Comparison of ENCODE assay signal across 8 cellular contexts in the genomic region with DNA sequence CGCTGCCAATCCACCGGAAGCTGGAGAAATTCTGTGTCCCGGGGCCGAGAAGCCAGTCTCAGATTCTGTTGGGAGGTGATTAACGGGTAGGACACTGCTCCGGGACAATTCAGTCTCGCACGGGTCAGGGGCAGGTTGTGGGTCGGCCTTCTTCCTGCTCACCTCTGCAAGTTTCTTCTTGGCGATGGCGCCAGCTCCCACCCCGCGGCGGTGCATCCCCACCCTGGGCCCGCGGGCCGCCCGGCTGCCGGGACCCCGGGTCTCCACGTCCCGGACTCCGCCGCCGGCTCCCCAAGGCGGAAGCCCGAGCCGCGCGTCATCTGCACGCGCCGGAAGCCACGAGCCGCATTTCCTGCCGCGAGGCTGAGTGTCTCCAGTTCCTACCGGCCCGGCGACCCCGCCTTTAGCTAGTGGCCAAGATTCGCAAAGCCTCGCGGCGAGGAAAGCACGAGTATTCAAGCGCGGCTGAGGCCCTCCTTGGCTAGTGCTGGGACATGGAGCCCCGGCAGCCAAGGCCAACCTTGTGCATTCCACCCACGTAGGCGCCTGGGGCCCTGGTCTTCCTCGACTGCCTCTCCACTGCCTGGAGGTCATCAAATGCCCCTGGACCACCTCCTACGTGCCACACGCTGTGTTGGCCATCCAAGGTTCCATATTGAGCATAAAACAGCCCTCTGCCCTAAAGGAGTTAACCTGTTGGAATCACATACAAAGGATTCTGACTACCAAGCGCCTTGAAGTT. TPM values are rescaled to one million over a fixed set of nuclear protein-coding genes. Genes with fewer than 3 reads are reported as not detected.
DNase-seq lines count a peak whose midpoint lies in the region; ATAC-seq and TF ChIP-seq lines count a peak whose summit lies in the region.

A gene with protein sequence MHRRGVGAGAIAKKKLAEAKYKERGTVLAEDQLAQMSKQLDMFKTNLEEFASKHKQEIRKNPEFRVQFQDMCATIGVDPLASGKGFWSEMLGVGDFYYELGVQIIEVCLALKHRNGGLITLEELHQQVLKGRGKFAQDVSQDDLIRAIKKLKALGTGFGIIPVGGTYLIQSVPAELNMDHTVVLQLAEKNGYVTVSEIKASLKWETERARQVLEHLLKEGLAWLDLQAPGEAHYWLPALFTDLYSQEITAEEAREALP (minus strand): TSS at position 324 of the 742 bp plus-strand sequence. CDS start 108 bp downstream, at position 216.

- WGBS in hepatocyte (ENCODE audit: low lambda C conversion rate, missing lambda C conversion rate) = 4% methylated on average over 45 of the region's 55 CpGs
- 3% methylated on average over 50 to 55 of the region's 55 CpGs for WGBS in aorta, 2 donors

- H3K27me3 ChIP-seq in hepatocyte (no peaks in the 10 kb centered on the region), aorta (ENCODE audit: control insufficient read depth in 1 of 2, insufficient read depth in 2 of 2, low read length in 1 of 2) (no peaks in the 10 kb centered on the region)

- H3K4me3 ChIP-seq in astrocyte of the cerebellum (ENCODE audit: low read depth, low read length) (peak within 1 kb of the TSS; percentile 95), hepatocyte (peak within 1 kb of the TSS; percentile 78), aorta (ENCODE audit: low read length in 2 of 2) (peak within 1 kb of the TSS; percentile 74 to 93)

- H3K36me3 ChIP-seq in hepatocyte (replicated peaks; ENCODE audit: insufficient read depth, low read depth) = no peaks in the 10 kb centered on the region
- no peaks in the 10 kb centered on the region for H3K36me3 ChIP-seq in aorta (ENCODE audit: control insufficient read depth in 1 of 2, insufficient read depth in 2 of 2, low read length in 1 of 2)

- peaks cover 18% of the 10 kb centered on the region for H3K4me1 ChIP-seq in hepatocyte (ENCODE audit: insufficient read depth)
- no peaks in the 10 kb centered on the region for H3K4me1 ChIP-seq in aorta (ENCODE audit: control insufficient read depth in 1 of 2, insufficient read depth in 2 of 2, low read length in 2 of 2)

- ATAC-seq in GM18505 (IDR thresholded peaks at IDR 0.05; ENCODE audit: unreplicated experiment) (no peak), HG02973 (IDR thresholded peaks at IDR 0.05; ENCODE audit: unreplicated experiment) (peak; percentile 69), aorta (ENCODE audit: low FRiP score) (peak; percentile 95)

- H3K9me2 ChIP-seq in hepatocyte (replicated peaks; ENCODE audit: insufficient read depth) = no peaks in the 10 kb centered on the region

- peak within 1 kb of the TSS; percentile 81 for H2AFZ ChIP-seq in hepatocyte

- intact Hi-C loops in aorta (cut with DNase I) = loop anchor here (5.0 kb wide), 2 partner anchors 37 to 88 kb away; partner anchors contain the start of gene UBE2Z (in 1 of the 2)

- H3K4me2 ChIP-seq in hepatocyte = peak within 1 kb of the TSS; percentile 86

- in situ Hi-C loops in astrocyte of the cerebellum (cut with HindIII; ENCODE audit: low sequenced_read_pairs) = no loop called here

- TF ChIP-seq POLR2A in GM18505 (IDR thresholded peaks at IDR 0.05; ENCODE audit: borderline replicate concordance, extremely low read depth, insufficient read depth, insufficient read length) = peak; percentile 90

- TF ChIP-seq CTCF in astrocyte of the cerebellum (IDR thresholded peaks at IDR 0.05; ENCODE audit: low read depth, low read length, missing control alignments) = no peak
- TF ChIP-seq CTCF in hepatocyte (IDR thresholded peaks at IDR 0.05; ENCODE audit: poor library complexity) = no peak

- DNase-seq in NCI-H2029 treated with DMSO at 0.1 percent for 48 hours (lab: John Stamatoyannopoulos, UW) = peak; percentile 16
- DNase-seq in T-helper 9 cell = peak; percentile 91
- peak; percentile 74 for DNase-seq in astrocyte of the cerebellum (ENCODE audit: low read depth)
- peak; percentile 95 for DNase-seq in hepatocyte (ENCODE audit: low spot score)
- peak; percentile 70 for DNase-seq in renal cortical epithelial cell (ENCODE audit: low read depth)
- peak; percentile 95 to 98 for DNase-seq in aorta

- H3K9me3 ChIP-seq in hepatocyte (ENCODE audit: low read depth) (no peaks in the 10 kb centered on the region), aorta (ENCODE audit: control insufficient read depth, low read length) (no peaks in the 10 kb centered on the region)

- peaks cover 29% of the 10 kb centered on the region for H3K79me2 ChIP-seq in hepatocyte

- H4K20me1 ChIP-seq in hepatocyte (ENCODE audit: insufficient read depth, poor library complexity, severe bottlenecking) = no peaks in the 10 kb centered on the region

- H3K27ac ChIP-seq in hepatocyte (peak within 1 kb of the TSS; percentile 98), aorta (ENCODE audit: low read depth in 1 of 2, low read length in 2 of 2) (peak within 1 kb of the TSS in 1 of 2 donors; percentile 85)

RNA-seq across cellular contexts. Expression of the gene that starts here (rescaled TPM):
- total RNA-seq in hepatocyte (91.5 and 101 TPM in 2 replicates), renal cortical epithelial cell (83.9 and 133 TPM in 2 replicates), aorta (10 to 100 TPM; 78.8 to 82.9 TPM)
- polyA plus RNA-seq in hepatocyte (195 and 227 TPM in 2 replicates), aorta (100 to 1,000 TPM; 148 to 217 TPM)

Comparison
In these comparisons a context has a peak if more than half of its experiments do, and no peak if none do; other contexts are left out.
1. DNase-seq: peak in every context shown above with its lines; median percentile 96 in aorta; 95 in hepatocyte; 91 in T-helper 9 cell; 74 in astrocyte of the cerebellum; 70 in renal cortical epithelial cell; 16 in NCI-H2029 treated with DMSO at 0.1 percent for 48 hours.